ENCODE assay signal across 12 cellular contexts in the genomic region with DNA sequence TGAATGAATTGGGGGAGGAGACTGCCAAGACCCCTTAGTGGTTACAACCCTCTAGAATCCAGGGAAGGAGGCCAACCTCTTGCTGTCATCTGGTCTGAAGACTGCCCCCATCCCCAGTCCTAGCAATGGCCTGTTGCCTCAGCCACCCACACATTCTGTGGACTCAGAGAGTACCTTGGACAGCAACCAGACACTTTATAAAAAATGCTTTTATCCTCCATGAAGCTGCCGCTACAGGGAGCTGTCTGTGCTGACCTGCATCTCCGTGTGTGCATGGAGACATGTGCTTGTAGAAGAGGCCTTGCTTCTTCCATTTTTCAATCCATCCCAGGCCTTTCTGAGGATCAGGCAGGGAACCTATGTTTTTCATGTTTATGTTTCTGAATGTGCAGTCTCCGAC. TPM values are rescaled to one million over a fixed set of nuclear protein-coding genes. Genes with fewer than 3 reads are reported as not detected.
DNase-seq lines count a peak whose midpoint lies in the region; ATAC-seq and TF ChIP-seq lines count a peak whose summit lies in the region.
"Had no signal": no experiment of that assay in that cellular context is flagged by ENCODE, and none has a peak within 500 bp of the region (broad histone marks: within the 10 kb centered on the region; RNA-seq: fewer than 3 reads in every experiment).

No MANE protein-coding gene starts in this region.

- H3K4me1 Mint-ChIP-seq in activated T-helper 2 cell treated with anti-CD3 and anti-CD28 coated beads, Interferon-gamma antibody, Interleukin-2, Interleukin-4, amounts not matched to agents 10 μg/mL and 5 μg/mL and 100 μg/mL, durations not matched to agents 14 hours and 24 hours and 36 hours (ENCODE audit: low read depth): no peaks in the 10 kb centered on the region
- H3K4me1 Mint-ChIP-seq in CD8-positive, alpha-beta T cell (ENCODE audit: low read depth): no peaks in the 10 kb centered on the region
- H3K4me1 Mint-ChIP-seq: activated CD4-positive, alpha-beta T cell treated with anti-CD3 and anti-CD28 coated beads for 36 hours had no signal

- H3K27ac Mint-ChIP-seq in activated T-helper 2 cell treated with anti-CD3 and anti-CD28 coated beads, Interferon-gamma antibody, Interleukin-2, Interleukin-4, amounts not matched to agents 10 μg/mL and 5 μg/mL and 100 μg/mL, durations not matched to agents 14 hours and 24 hours and 36 hours: no peak overlapping the region
- H3K27ac Mint-ChIP-seq in CD8-positive, alpha-beta T cell: no peak overlapping the region
- H3K27ac Mint-ChIP-seq: activated CD4-positive, alpha-beta T cell treated with anti-CD3 and anti-CD28 coated beads for 36 hours had no signal

- peaks cover 16% of the 10 kb centered on the region for H3K27me3 ChIP-seq in fibroblast of lung (ENCODE audit: control insufficient read depth, insufficient read depth, low read length)
- H3K27me3 ChIP-seq in upper lobe of right lung: peaks cover 49% of the 10 kb centered on the region
- H3K27me3 ChIP-seq in CD8-positive, alpha-beta T cell (ENCODE audit: insufficient read depth, low read length): peaks cover 4% of the 10 kb centered on the region

- H3K4me3 Mint-ChIP-seq in activated T-helper 2 cell treated with anti-CD3 and anti-CD28 coated beads, Interferon-gamma antibody, Interleukin-2, Interleukin-4, amounts not matched to agents 10 μg/mL and 5 μg/mL and 100 μg/mL, durations not matched to agents 14 hours and 24 hours and 36 hours (ENCODE audit: low read depth): no peak overlapping the region
- H3K4me3 Mint-ChIP-seq in CD8-positive, alpha-beta T cell: no peak overlapping the region
- H3K4me3 Mint-ChIP-seq: activated CD4-positive, alpha-beta T cell treated with anti-CD3 and anti-CD28 coated beads for 36 hours had no signal

- H3K4me3 ChIP-seq in fibroblast of lung (replicated peaks in 1 of 4; ENCODE audit: control extremely low read depth in 1 of 4, insufficient read depth in 1 of 4, low read depth in 3 of 4, low read length in 4 of 4) (no peak overlapping the region), upper lobe of right lung (no peak overlapping the region)
- no peak overlapping the region for H3K4me3 ChIP-seq in CD8-positive, alpha-beta T cell (ENCODE audit: low read depth, low read length)
- H3K4me3 ChIP-seq: lower lobe of right lung, thoracic aorta had no signal

- TF ChIP-seq CTCF in RWPE1 (conservative IDR thresholded peaks at IDR 0.05; ENCODE audit: low read depth) (no peak), fibroblast of lung (conservative IDR thresholded peaks at IDR 0.05 in 1 of 2, IDR thresholded peaks at IDR 0.05 in 1 of 2; ENCODE audit: low read depth in 1 of 2, low read length in 2 of 2) (no peak), upper lobe of right lung (IDR thresholded peaks at IDR 0.05) (no peak)
- no peak for TF ChIP-seq CTCF in CD8-positive, alpha-beta T cell (IDR thresholded peaks at IDR 0.05)

- no peaks in the 10 kb centered on the region for H3K9me3 ChIP-seq in fibroblast of lung (ENCODE audit: control insufficient read depth, insufficient read depth, low read depth, low read length)
- H3K9me3 ChIP-seq in upper lobe of right lung: no peaks in the 10 kb centered on the region
- H3K9me3 ChIP-seq in CD8-positive, alpha-beta T cell (ENCODE audit: low read length): no peaks in the 10 kb centered on the region
- H3K9me3 ChIP-seq: lower lobe of right lung, thoracic aorta had no signal

- no peak overlapping the region for H3K4me2 ChIP-seq in fibroblast of lung (ENCODE audit: extremely low read depth, insufficient read depth, low read length)

- intact Hi-C loops in left ventricle myocardium superior (cut with micrococcal nuclease) (no loop called here), Right ventricle myocardium inferior (cut with DNase I) (no loop called here), upper lobe of right lung (cut with DNase I) (no loop called here)
- intact Hi-C loops in activated T-helper 2 cell treated with anti-CD3 and anti-CD28 coated beads, Interferon-gamma antibody, Interleukin-2, Interleukin-4, amounts not matched to agents 10 μg/mL and 5 μg/mL and 100 μg/mL, durations not matched to agents 14 hours and 24 hours and 36 hours (cut with micrococcal nuclease): no loop called here
- intact Hi-C loops in CD8-positive, alpha-beta T cell (cut with DNase I, micrococcal nuclease): no loop called here

- no peak overlapping the region for H3K9ac ChIP-seq in fibroblast of lung (ENCODE audit: insufficient read depth, low read length)

- no peaks in the 10 kb centered on the region for H3K36me3 ChIP-seq in fibroblast of lung (ENCODE audit: control insufficient read depth, insufficient read depth, low read length)
- no peaks in the 10 kb centered on the region for H3K36me3 ChIP-seq in upper lobe of right lung
- no peaks in the 10 kb centered on the region for H3K36me3 ChIP-seq in CD8-positive, alpha-beta T cell (ENCODE audit: insufficient read depth, low read length)
- H3K36me3 ChIP-seq: lower lobe of right lung, thoracic aorta had no signal

- no peaks in the 10 kb centered on the region for H3K9me3 Mint-ChIP-seq in activated T-helper 2 cell treated with anti-CD3 and anti-CD28 coated beads, Interferon-gamma antibody, Interleukin-2, Interleukin-4, amounts not matched to agents 10 μg/mL and 5 μg/mL and 100 μg/mL, durations not matched to agents 14 hours and 24 hours and 36 hours
- no peaks in the 10 kb centered on the region for H3K9me3 Mint-ChIP-seq in CD8-positive, alpha-beta T cell

- no peaks in the 10 kb centered on the region for H4K20me1 ChIP-seq in fibroblast of lung (ENCODE audit: control insufficient read depth, extremely low read depth, insufficient read depth, low read length)

- CTCF ChIA-PET in RWPE1 (lab: Yijun Ruan, JAX): interaction anchor here (0.6 to 1.1 kb wide), 4 partner anchors 56 to 142 kb away, joined by 3 to 5 read pairs (median 4); no protein-coding TSS in a partner anchor
- CTCF ChIA-PET in CD8-positive, alpha-beta T cell (lab: Charles Lee): interaction anchor here (2.6 kb wide), 1 partner anchor 13 kb away, joined by 8 read pairs; no protein-coding TSS in a partner anchor

- H3K4me1 ChIP-seq in fibroblast of lung (ENCODE audit: control insufficient read depth, extremely low read depth, insufficient read depth, low read length) (no peaks in the 10 kb centered on the region), upper lobe of right lung (no peaks in the 10 kb centered on the region)
- H3K4me1 ChIP-seq in CD8-positive, alpha-beta T cell (ENCODE audit: insufficient read depth, low read length): no peaks in the 10 kb centered on the region
- H3K4me1 ChIP-seq: lower lobe of right lung had no signal

- ATAC-seq in left ventricle myocardium superior (peak; percentile 43), Right ventricle myocardium inferior (no peak), upper lobe of right lung (peak; percentile 20), HG02588 (IDR thresholded peaks at IDR 0.05; ENCODE audit: unreplicated experiment) (no peak)
- no peak for ATAC-seq in CD8-positive, alpha-beta T cell
- ATAC-seq: activated CD4-positive, alpha-beta T cell treated with anti-CD3 and anti-CD28 coated beads for 36 hours; lower lobe of right lung had no signal

- no peaks in the 10 kb centered on the region for H3K36me3 Mint-ChIP-seq in activated T-helper 2 cell treated with anti-CD3 and anti-CD28 coated beads, Interferon-gamma antibody, Interleukin-2, Interleukin-4, amounts not matched to agents 10 μg/mL and 5 μg/mL and 100 μg/mL, durations not matched to agents 14 hours and 24 hours and 36 hours (ENCODE audit: low read depth)
- no peaks in the 10 kb centered on the region for H3K36me3 Mint-ChIP-seq in CD8-positive, alpha-beta T cell

- H2AFZ ChIP-seq in fibroblast of lung (ENCODE audit: low read length): no peak overlapping the region

- H3K27ac ChIP-seq in RWPE1 (no peak overlapping the region), fibroblast of lung (ENCODE audit: insufficient read depth, low read length) (no peak overlapping the region), upper lobe of right lung (no peak overlapping the region)
- no peak overlapping the region for H3K27ac ChIP-seq in CD8-positive, alpha-beta T cell (ENCODE audit: low read depth, low read length)
- H3K27ac ChIP-seq: lower lobe of right lung, thoracic aorta had no signal

- H3K27me3 Mint-ChIP-seq in activated T-helper 2 cell treated with anti-CD3 and anti-CD28 coated beads, Interferon-gamma antibody, Interleukin-2, Interleukin-4, amounts not matched to agents 10 μg/mL and 5 μg/mL and 100 μg/mL, durations not matched to agents 14 hours and 24 hours and 36 hours (ENCODE audit: low read depth): peaks cover 8% of the 10 kb centered on the region
- H3K27me3 Mint-ChIP-seq in CD8-positive, alpha-beta T cell (ENCODE audit: low read depth): peaks cover 47% of the 10 kb centered on the region

- DNase-seq in left ventricle myocardium superior (no peak), Right ventricle myocardium inferior (ENCODE audit: missing footprints) (no peak), RWPE1 (ENCODE audit: low spot score) (peak; percentile 59), fibroblast of lung (ENCODE audit: low read depth in 2 of 2) (peak; percentile 41 to 42), upper lobe of right lung (no peak)
- no peak for DNase-seq in activated T-helper 2 cell treated with anti-CD3 and anti-CD28 coated beads, Interferon-gamma antibody, Interleukin-2, Interleukin-4, amounts not matched to agents 10 μg/mL and 5 μg/mL and 100 μg/mL, durations not matched to agents 14 hours and 24 hours and 36 hours (ENCODE audit: low spot score)
- DNase-seq in CD8-positive, alpha-beta T cell: no peak
- DNase-seq: activated CD4-positive, alpha-beta T cell treated with anti-CD3 and anti-CD28 coated beads for 36 hours; lower lobe of right lung had no signal

- no peaks in the 10 kb centered on the region for H3K79me2 ChIP-seq in fibroblast of lung (ENCODE audit: control insufficient read depth, insufficient read depth, low read length)

- POLR2A ChIA-PET in RWPE1 (lab: Yijun Ruan, JAX; ENCODE audit: low non-redundant PET): interaction anchor here (0.6 kb wide), 1 partner anchor 59 kb away, joined by 3 read pairs; no protein-coding TSS in a partner anchor
- POLR2A ChIA-PET in CD8-positive, alpha-beta T cell (lab: Charles Lee): no interaction called here

RNA-seq across cellular contexts. Expression of a gene that starts 15.2 kb away (rescaled TPM):
- total RNA-seq in left ventricle myocardium superior: 2.3 TPM
- total RNA-seq in Right ventricle myocardium inferior: 5.2 TPM
- not detected in 2 replicates for total RNA-seq in fibroblast of lung
- polyA plus RNA-seq in fibroblast of lung: not detected in 2 replicates
- not detected in 2 replicates for polyA plus RNA-seq in fibroblast of lung (2012)
- not detected in 2 replicates for polyA minus RNA-seq in fibroblast of lung (ENCODE audit: low replicate concordance)
- total RNA-seq in upper lobe of right lung: 0.46 TPM
- total RNA-seq in activated T-helper 2 cell treated with anti-CD3 and anti-CD28 coated beads, Interferon-gamma antibody, Interleukin-2, Interleukin-4, amounts not matched to agents 10 μg/mL and 5 μg/mL and 100 μg/mL, durations not matched to agents 14 hours and 24 hours and 36 hours: not detected in 2 replicates
- not detected for total RNA-seq in CD8-positive, alpha-beta T cell
- total RNA-seq: activated CD4-positive, alpha-beta T cell treated with anti-CD3 and anti-CD28 coated beads for 36 hours; thoracic aorta had no signal
- polyA plus RNA-seq: BJ had no signal

Comparison
In these comparisons a context has a peak if more than half of its experiments do, and no peak if none do; other contexts are left out.
1. ATAC-seq: peak in left ventricle myocardium superior (single experiment) and upper lobe of right lung (single experiment); none in Right ventricle myocardium inferior (single experiment), CD8-positive, alpha-beta T cell (single experiment) and HG02588 (single experiment).
2. DNase-seq: peak in RWPE1 (single experiment) and fibroblast of lung (2 of 2); none in left ventricle myocardium superior (single experiment), Right ventricle myocardium inferior (single experiment), upper lobe of right lung (single experiment), activated T-helper 2 cell treated with anti-CD3 and anti-CD28 coated beads, Interferon-gamma antibody, Interleukin-2, Interleukin-4, amounts not matched to agents 10 μg/mL and 5 μg/mL and 100 μg/mL, durations not matched to agents 14 hours and 24 hours and 36 hours (single experiment) and CD8-positive, alpha-beta T cell (0 of 7).